ENCODE assay signal across 27 cellular contexts in genomic region chr5:37047947-37048346, GRCh38.
"Had no signal": no experiment of that assay in that cellular context is flagged by ENCODE, and none has a peak within 500 bp of the region (broad histone marks: within the 10 kb centered on the region; RNA-seq: fewer than 3 reads in every experiment).

No MANE protein-coding gene starts in this region.

- H3K4me3 ChIP-seq: stomach, suprapubic skin, testis, thoracic aorta, thyroid gland, tibial artery, tibial nerve, transverse colon, upper lobe of left lung, upper lobe of right lung, uterus, vagina had no signal

- H3K9me3 ChIP-seq: stomach, suprapubic skin, testis, thoracic aorta, thyroid gland, tibial artery, tibial nerve, transverse colon, upper lobe of left lung, upper lobe of right lung, uterus, vagina had no signal

- DNase-seq: stimulated activated CD4-positive, alpha-beta T cell treated with anti-CD3 and anti-CD28 coated beads, Interleukin-2, amount 100 ng/mL, for 48 hours; stimulated activated CD4-positive, alpha-beta T cell treated with anti-CD3 and anti-CD28 coated beads, Interleukin-4, amount 100 ng/mL, for 1 hour; stimulated activated CD4-positive, alpha-beta T cell treated with anti-CD3 and anti-CD28 coated beads, Interleukin-4, amount 100 ng/mL, for 24 hours; stimulated activated CD4-positive, alpha-beta T cell treated with anti-CD3 and anti-CD28 coated beads, Interleukin-4, amount 100 ng/mL, for 4 hours; stimulated activated CD8-positive, alpha-beta memory T cell treated with anti-CD3 and anti-CD28 coated beads, Interleukin-4, amount 100 ng/mL, for 48 hours; stimulated activated naive B cell treated with anti-CD40 and anti-IgM and Interleukin-4, amounts not matched to agents 10 μg/mL and 1 μg/mL and 100 μg/mL, for 72 hours; stimulated activated naive CD4-positive, alpha-beta T cell; stimulated activated naive CD4-positive, alpha-beta T cell treated with Interleukin-2 at 50 U/mL for 16 hours; stimulated activated naive CD8-positive, alpha-beta T cell treated with anti-CD3 and anti-CD28 coated beads, Interleukin-15, amount 100 ng/mL, for 72 hours; stimulated activated naive CD8-positive, alpha-beta T cell treated with anti-CD3 and anti-CD28 coated beads, Interleukin-15, Interleukin-2, amounts not matched to agents 100 U/mL and 50 U/mL, for 24 hours; stomach; substantia nigra; testis; thyroid gland; tibial artery; transverse colon; trophoblast cell; upper lobe of left lung; upper lobe of right lung; uterus had no signal

- H3K27me3 ChIP-seq: stomach, suprapubic skin, testis, thyroid gland, tibial artery, tibial nerve, transverse colon, upper lobe of left lung, upper lobe of right lung, uterus, vagina had no signal

- H3K4me1 ChIP-seq: stomach, suprapubic skin, testis, thyroid gland, tibial artery, transverse colon, upper lobe of left lung, upper lobe of right lung, uterus, vagina had no signal

- H3K27ac ChIP-seq: stomach, suprapubic skin, thoracic aorta, thyroid gland, tibial artery, tibial nerve, transverse colon, upper lobe of left lung, upper lobe of right lung, uterus, vagina had no signal

- ATAC-seq: stimulated activated effector memory CD8-positive, alpha-beta T cell treated with anti-CD3 and anti-CD28 coated beads, Interleukin-12 subunit alpha, Interleukin-12 subunit beta, amount 100 ng/mL, for 72 hours; stimulated activated memory B cell treated with anti-CD40 and anti-IgM and Interleukin-4, amounts not matched to agents 10 μg/mL and 1 μg/mL and 100 μg/mL, for 72 hours; stimulated activated naive B cell treated with anti-CD40 and anti-IgM and Interleukin-4, amounts not matched to agents 10 μg/mL and 1 μg/mL and 100 μg/mL, for 72 hours; stimulated activated naive CD8-positive, alpha-beta T cell treated with anti-CD3 and anti-CD28 coated beads, Interleukin-15, amount 100 ng/mL, for 72 hours; stimulated activated naive CD8-positive, alpha-beta T cell treated with anti-CD3 and anti-CD28 coated beads, Interleukin-15, Interleukin-2, amounts not matched to agents 100 U/mL and 50 U/mL, for 24 hours; upper lobe of right lung had no signal

- FAIRE-seq: urothelium cell line had no signal
